13 cellular contexts compared by ENCODE assay signal in genomic region chr11:64148917-64149617, GRCh38. TPM values are rescaled to one million over a fixed set of nuclear protein-coding genes. Genes with fewer than 3 reads are reported as not detected.
DNase-seq lines count a peak whose midpoint lies in the region; ATAC-seq and TF ChIP-seq lines count a peak whose summit lies in the region.
"Had no signal": no experiment of that assay in that cellular context is flagged by ENCODE, and none has a peak within 500 bp of the region (broad histone marks: within the 10 kb centered on the region; RNA-seq: fewer than 3 reads in every experiment).

No MANE protein-coding gene starts in this region.

- H3K27ac Mint-ChIP-seq in mesothelial cell of epicardium (peak overlapping the region; percentile 94), type B pancreatic cell (no peak overlapping the region)
- H3K27ac Mint-ChIP-seq: activated naive CD4-positive, alpha-beta T cell treated with anti-CD3 and anti-CD28 coated beads for 36 hours had no signal

- peak overlapping the region; percentile 100 for H3K27ac ChIP-seq in VCaP
- H3K27ac ChIP-seq: thoracic aorta had no signal

- H3K4me3 Mint-ChIP-seq in mesothelial cell of epicardium (no peak overlapping the region), type B pancreatic cell (no peak overlapping the region)
- H3K4me3 Mint-ChIP-seq: activated naive CD4-positive, alpha-beta T cell treated with anti-CD3 and anti-CD28 coated beads for 36 hours; GM23338 had no signal

- DNase-seq in Right ventricle myocardium inferior (ENCODE audit: missing footprints) (peak; percentile 65), left cardiac atrium (no peak), mesothelial cell of epicardium (ENCODE audit: low spot score in 2 of 2, unreplicated experiment in 2 of 2) (no peak), type B pancreatic cell (ENCODE audit: extremely low spot score, unreplicated experiment) (no peak)
- no peak for DNase-seq in activated T-cell treated with anti-CD3 and anti-CD28 coated beads, Interleukin-2, amount 50 U/mL, for 1 hour
- no peak for DNase-seq in activated CD4-positive, CD25-positive, alpha-beta regulatory T cell treated with anti-CD3 and anti-CD28 coated beads, Interleukin-2, amount 50 U/mL, for 72 hours
- DNase-seq: NCI-H524 treated with DMSO at 0.1 percent for 48 hours had no signal

- H3K4me1 Mint-ChIP-seq in mesothelial cell of epicardium (peaks cover 25% of the 10 kb centered on the region), type B pancreatic cell (ENCODE audit: unreplicated experiment) (peaks cover 26% of the 10 kb centered on the region)

- peak; percentile 19 for ATAC-seq in Right ventricle myocardium inferior
- no peak for ATAC-seq in left cardiac atrium
- no peak for ATAC-seq in GM21526 (IDR thresholded peaks at IDR 0.05; ENCODE audit: low FRiP score, unreplicated experiment)

- H3K9me3 Mint-ChIP-seq in mesothelial cell of epicardium, result no peaks in the 10 kb centered on the region
- no peaks in the 10 kb centered on the region for H3K9me3 Mint-ChIP-seq in type B pancreatic cell
- H3K9me3 Mint-ChIP-seq: activated naive CD4-positive, alpha-beta T cell treated with anti-CD3 and anti-CD28 coated beads for 36 hours; GM23338; naive thymus-derived CD8-positive, alpha-beta T cell had no signal

- TF ChIP-seq CTCF in VCaP (conservative IDR thresholded peaks at IDR 0.05) (no peak; the same call in 1 of the 2 replicates), mesothelial cell of epicardium (IDR thresholded peaks at IDR 0.05; ENCODE audit: unreplicated experiment) (peak; percentile 46), type B pancreatic cell (conservative IDR thresholded peaks at IDR 0.05) (peak; percentile 4)

- intact Hi-C loops in Right ventricle myocardium inferior (cut with DNase I), result loop anchor here (1.0 kb wide), 1 partner anchor 149 kb away; no protein-coding TSS in a partner anchor
- intact Hi-C loops in left cardiac atrium (cut with DNase I), result loop anchor here (2.0 to 5.0 kb wide), 3 partner anchors 112 to 150 kb away; partner anchors contain the start of gene FLRT1 (in 1 of the 2)

- H3K27me3 Mint-ChIP-seq in mesothelial cell of epicardium (ENCODE audit: low read depth), result no peaks in the 10 kb centered on the region
- peaks cover 3% of the 10 kb centered on the region for H3K27me3 Mint-ChIP-seq in type B pancreatic cell

- H3K36me3 Mint-ChIP-seq in mesothelial cell of epicardium (no peaks in the 10 kb centered on the region), type B pancreatic cell (no peaks in the 10 kb centered on the region)

RNA-seq across cellular contexts. Expression of gene MACROD1, which starts 16.8 kb away (rescaled TPM):
- total RNA-seq in Right ventricle myocardium inferior (119 TPM), left cardiac atrium (10 to 100 TPM; 37.9 to 48.0 TPM), mesothelial cell of epicardium (39.0 to 44.0 TPM (median 39.4 TPM) in 3 replicates), type B pancreatic cell (ENCODE audit: low replicate concordance) (21.1 and 22.3 TPM in 2 replicates)

RNA-seq across cellular contexts. Expression of gene STIP1, which starts 36.9 kb away (rescaled TPM):
- total RNA-seq in Right ventricle myocardium inferior, result 124 TPM
- 100 to 1,000 TPM; 102 to 125 TPM for total RNA-seq in left cardiac atrium
- 127 to 133 TPM (median 131 TPM) in 3 replicates for total RNA-seq in mesothelial cell of epicardium
- total RNA-seq in type B pancreatic cell (ENCODE audit: low replicate concordance), result 176 and 206 TPM in 2 replicates

RNA-seq across cellular contexts. Expression of gene FERMT3, which starts 57.5 kb away (rescaled TPM):
- total RNA-seq in Right ventricle myocardium inferior (9.6 TPM), left cardiac atrium (10 to 100 TPM; 23.8 to 25.8 TPM), mesothelial cell of epicardium (4.8 to 8.4 TPM (median 5.9 TPM) in 3 replicates), type B pancreatic cell (ENCODE audit: low replicate concordance) (3.5 and 6.9 TPM in 2 replicates)
